In genomic region chr2:44655401-44655864, GRCh38 we compare ENCODE assay signal across 25 cellular contexts.
DNase-seq lines count a peak whose midpoint lies in the region; ATAC-seq, FAIRE-seq and TF ChIP-seq lines count a peak whose summit lies in the region.
"Had no signal": no experiment of that assay in that cellular context is flagged by ENCODE, and none has a peak within 500 bp of the region (broad histone marks: within the 10 kb centered on the region; RNA-seq: fewer than 3 reads in every experiment).

No MANE protein-coding gene starts in this region.

- no peaks in the 10 kb centered on the region for H3K9me3 ChIP-seq in H1 (ENCODE audit: insufficient read depth in 2 of 2, low read depth in 1 of 2, low read length in 1 of 2)
- H3K9me3 ChIP-seq: heart right ventricle, Peyer's patch, thoracic aorta, vagina had no signal

- TF ChIP-seq EP300 in H1 (IDR thresholded peaks at IDR 0.05; ENCODE audit: borderline replicate concordance in 1 of 2, low read depth in 2 of 2, low read length in 2 of 2) = no peak

- H3K4me1 ChIP-seq in GM23338 (ENCODE audit: insufficient read depth) (peaks cover 39% of the 10 kb centered on the region), H1 (replicated peaks in 1 of 4; ENCODE audit: control insufficient read depth in 3 of 4, insufficient read depth in 4 of 4, low read length in 3 of 4) (peaks cover 0 to 11% (median 4%) of the 10 kb centered on the region in 4 experiments; a peak in 3 of 7 replicates)
- H3K4me1 ChIP-seq: parathyroid adenoma, Peyer's patch, vagina had no signal

- no peak overlapping the region for H3K14ac ChIP-seq in H1 (ENCODE audit: insufficient read length)

- DNase-seq in Caki2 (ENCODE audit: low read depth) (peak; percentile 92), GM23338 (ENCODE audit: low spot score) (no peak), NCI-H2081 (lab: John Stamatoyannopoulos, UW) (peak; percentile 86 to 98), H1 (ENCODE audit: low read depth in 1 of 2, low spot score in 2 of 2) (no peak), GM10266 (ENCODE audit: extremely low spot score) (no peak)
- DNase-seq: activated CD4-positive, alpha-beta T cell treated with anti-CD3 and anti-CD28 coated beads for 4 hours; activated naive CD4-positive, alpha-beta T cell; activated T-cell treated with anti-CD3 and anti-CD28 coated beads, Interleukin-2, amount 50 U/mL, for 48 hours; DMS153; effector CD4-positive, alpha-beta T cell; GOT3; heart right ventricle; NCI-H2171; nephron progenitor cell; Peyer's patch; stimulated activated naive CD8-positive, alpha-beta T cell treated with anti-CD3 and anti-CD28 coated beads, Interleukin-15, Interleukin-2, amounts not matched to agents 100 U/mL and 50 U/mL, for 24 hours; T-helper 2 cell had no signal

- peaks cover 37% of the 10 kb centered on the region for H3K4me1 Mint-ChIP-seq in GM23338
- H3K4me1 Mint-ChIP-seq: nephron progenitor cell had no signal

- no peak overlapping the region for H2BK15ac ChIP-seq in H1 (ENCODE audit: low read length)

- no peaks in the 10 kb centered on the region for H3K9me2 ChIP-seq in GM23338 (ENCODE audit: insufficient read depth)

- H3F3A ChIP-seq in GM23338 (replicated peaks; ENCODE audit: low read depth) = no peaks in the 10 kb centered on the region

- H2BK12ac ChIP-seq in H1 (ENCODE audit: low read depth, low read length) = no peak overlapping the region

- ATAC-seq in GM23338 = peak; percentile 42; the same call in 2 of the 3 replicates
- ATAC-seq in HG03039 (IDR thresholded peaks at IDR 0.05; ENCODE audit: unreplicated experiment) = no peak
- no peak for ATAC-seq in HG03439 (IDR thresholded peaks at IDR 0.05; ENCODE audit: unreplicated experiment)
- ATAC-seq: heart right ventricle; sciatic nerve; stimulated activated naive CD8-positive, alpha-beta T cell treated with anti-CD3 and anti-CD28 coated beads, Interleukin-15, Interleukin-2, amounts not matched to agents 100 U/mL and 50 U/mL, for 24 hours had no signal

- no peak overlapping the region for H3K23ac ChIP-seq in H1 (ENCODE audit: insufficient read length)

- H2AFZ ChIP-seq in GM23338 = no peak overlapping the region
- no peak overlapping the region for H2AFZ ChIP-seq in H1 (ENCODE audit: low read length)
- H2AFZ ChIP-seq: parathyroid adenoma had no signal

- no peaks in the 10 kb centered on the region for H4K20me1 ChIP-seq in GM23338 (replicated peaks; ENCODE audit: insufficient read depth)
- H4K20me1 ChIP-seq in H1 (replicated peaks in 1 of 2; ENCODE audit: control insufficient read depth in 1 of 2, insufficient read depth in 2 of 2, low read length in 2 of 2) = no peaks in the 10 kb centered on the region

- no peaks in the 10 kb centered on the region for H3K36me3 Mint-ChIP-seq in GM23338 (ENCODE audit: low read depth)

- no peak overlapping the region for H4K8ac ChIP-seq in H1 (ENCODE audit: extremely low read depth, insufficient read depth, low read length)

- no peak overlapping the region for H2BK20ac ChIP-seq in H1 (ENCODE audit: low read length)

- POLR2A ChIA-PET in H1 (lab: Charles Lee; ENCODE audit: partially characterized antibody) = no interaction called here

- H3K27ac ChIP-seq in GM23338 (ENCODE audit: low read depth) (no peak overlapping the region), H1 (ENCODE audit: low read depth, low read length) (no peak overlapping the region)
- H3K27ac ChIP-seq: heart right ventricle, parathyroid adenoma, Peyer's patch, thoracic aorta, vagina had no signal

- H3K18ac ChIP-seq in H1 (ENCODE audit: extremely low read depth, low read length) = no peak overlapping the region

- H3K79me1 ChIP-seq in H1 (ENCODE audit: low read depth, low read length) = no peaks in the 10 kb centered on the region

- H3K9ac ChIP-seq in H1 (replicated peaks in 1 of 4; ENCODE audit: extremely low read depth in 1 of 4, low read depth in 3 of 4, low read length in 3 of 4) = no peak overlapping the region
- H3K9ac ChIP-seq: parathyroid adenoma had no signal

- H3K36me3 ChIP-seq in GM23338 (ENCODE audit: insufficient read depth) (no peaks in the 10 kb centered on the region), H1 (ENCODE audit: control insufficient read depth in 2 of 4, insufficient read depth in 4 of 4, low read length in 3 of 4) (no peaks in the 10 kb centered on the region)
- H3K36me3 ChIP-seq: heart right ventricle, Peyer's patch, thoracic aorta, vagina had no signal

- no peak overlapping the region for H4K5ac ChIP-seq in H1 (ENCODE audit: insufficient read length, low read depth, low read length)

- no peak overlapping the region for H3K56ac ChIP-seq in H1 (replicated peaks; ENCODE audit: insufficient read length, low read depth, low read length)

- H3K79me2 ChIP-seq in GM23338 (replicated peaks; ENCODE audit: insufficient read depth) (no peaks in the 10 kb centered on the region), H1 (ENCODE audit: control insufficient read depth in 1 of 2, insufficient read depth in 2 of 2, low read length in 2 of 2) (no peaks in the 10 kb centered on the region)
- H3K79me2 ChIP-seq: parathyroid adenoma had no signal

- peaks cover 1% of the 10 kb centered on the region for H3K27me3 Mint-ChIP-seq in GM23338 (ENCODE audit: insufficient read depth, low read depth, poor library complexity)

- FAIRE-seq in H1 (lab: Jason Lieb, UNC) = no peak
- FAIRE-seq: G401.6, GM18507 had no signal

- H3K9me3 Mint-ChIP-seq in GM23338 = no peaks in the 10 kb centered on the region
- H3K9me3 Mint-ChIP-seq: nephron progenitor cell had no signal

- no peak overlapping the region for H4K91ac ChIP-seq in H1 (replicated peaks; ENCODE audit: insufficient read length, low read length)

- in situ Hi-C loops in Caki2 (cut with HindIII; ENCODE audit: low pct_unique_long_range_greater_than_20kb, low sequenced_read_pairs) = no loop called here

- no peak for TF ChIP-seq CTCF in GM23338 (conservative IDR thresholded peaks at IDR 0.05; ENCODE audit: low read depth in 2 of 2)
- TF ChIP-seq CTCF in H1 (IDR thresholded peaks at IDR 0.05; ENCODE audit: control extremely low read depth in 1 of 3, insufficient read depth in 1 of 3, low read depth in 1 of 3, low read length in 3 of 3) = no peak
- no peak for TF ChIP-seq CTCF in GM10266 (IDR thresholded peaks at IDR 0.05; ENCODE audit: control insufficient read depth, insufficient read depth, low read depth, missing control alignments)

- CTCF ChIA-PET in H1 (lab: Charles Lee; ENCODE audit: partially characterized antibody) = interaction anchor here (0.9 to 1.3 kb wide), 2 partner anchors 12 to 183 kb away, joined by 3 to 8 read pairs; no protein-coding TSS in a partner anchor

- H3K4me3 Mint-ChIP-seq in GM23338 = no peak overlapping the region
- H3K4me3 Mint-ChIP-seq: nephron progenitor cell had no signal

- no peak overlapping the region for H2AK5ac ChIP-seq in H1 (ENCODE audit: low read depth, low read length)

- no peaks in the 10 kb centered on the region for H3K23me2 ChIP-seq in H1 (ENCODE audit: low read depth, low read length)

- no peak overlapping the region for H3K4me3 ChIP-seq in GM23338
- no peak overlapping the region for H3K4me3 ChIP-seq in H1 (ENCODE audit: extremely low read depth in 1 of 4, insufficient read depth in 2 of 4, low read depth in 3 of 4, low read length in 4 of 4)
- H3K4me3 ChIP-seq: heart right ventricle, Peyer's patch, thoracic aorta, vagina had no signal

- no peak for TF ChIP-seq RAD21 in H1 (IDR thresholded peaks at IDR 0.05 in 1 of 2, conservative IDR thresholded peaks at IDR 0.05 in 1 of 2; ENCODE audit: low read depth in 2 of 2, low read length in 2 of 2)

- no peak overlapping the region for H3K27ac Mint-ChIP-seq in GM23338
- H3K27ac Mint-ChIP-seq: nephron progenitor cell had no signal

- H3K27me3 ChIP-seq in GM23338 (ENCODE audit: insufficient read depth) (no peaks in the 10 kb centered on the region), H1 (replicated peaks in 1 of 4; ENCODE audit: control insufficient read depth in 3 of 4, extremely low read depth in 1 of 4, insufficient read depth in 3 of 4, low read length in 3 of 4) (peaks cover 0 to 1% (median 0%) of the 10 kb centered on the region in 4 experiments; a peak in 1 of 7 replicates)
- H3K27me3 ChIP-seq: heart right ventricle, Peyer's patch, vagina had no signal

- 67% methylated on average over 5 of the region's 5 CpGs; no CpG with 5 or more reads in 1 of the 2 experiments for WGBS in H1 (ENCODE audit: extremely low coverage in 1 of 2, insufficient coverage in 1 of 2, insufficient read length in 1 of 2, insufficient replicate concordance in 2 of 2, low coverage in 1 of 2, low lambda C conversion rate in 2 of 2, missing lambda C conversion rate in 1 of 2), 2 experiments

- H2BK120ac ChIP-seq in H1 (replicated peaks; ENCODE audit: low read depth, low read length) = no peak overlapping the region

- TF ChIP-seq POLR2A in H1 (IDR thresholded peaks at IDR 0.05; ENCODE audit: control extremely low read depth in 1 of 2, low read depth in 2 of 2, low read length in 2 of 2) = no peak

- no peak overlapping the region for H3K4ac ChIP-seq in H1 (replicated peaks; ENCODE audit: insufficient read length, low read depth, low read length)

- no peak overlapping the region for H2BK5ac ChIP-seq in H1 (ENCODE audit: low read depth, low read length)

- 0 out of 2 replicates have a peak overlapping the region, but pooled peaks have one; percentile 1 for H3K4me2 ChIP-seq in GM23338
- H3K4me2 ChIP-seq in H1 (ENCODE audit: insufficient read depth in 1 of 2, low read depth in 2 of 2, low read length in 2 of 2) = no peak overlapping the region

TF ChIP-seq in GM23338, 12 proteins besides CTCF, POLR2A, EP300 and RAD21 (continues in another document):
- TF ChIP-seq CREB1 (CRISPR knock-in tag; IDR thresholded peaks at IDR 0.05; ENCODE audit: low read depth) = no peak
- no peak for TF ChIP-seq EZH2 (IDR thresholded peaks at IDR 0.05; ENCODE audit: low read depth, unreplicated experiment)
- no peak for TF ChIP-seq NANOG (IDR thresholded peaks at IDR 0.05; ENCODE audit: borderline replicate concordance)
- TF ChIP-seq STAT1 (IDR thresholded peaks at IDR 0.05; ENCODE audit: unreplicated experiment) = no peak

TF ChIP-seq in H1, 55 proteins besides CTCF, POLR2A, EP300 and RAD21:
- no peak for TF ChIP-seq CBX8 (IDR thresholded peaks at IDR 0.05; ENCODE audit: borderline replicate concordance, low read depth, low read length)
- TF ChIP-seq, protein P1, sequence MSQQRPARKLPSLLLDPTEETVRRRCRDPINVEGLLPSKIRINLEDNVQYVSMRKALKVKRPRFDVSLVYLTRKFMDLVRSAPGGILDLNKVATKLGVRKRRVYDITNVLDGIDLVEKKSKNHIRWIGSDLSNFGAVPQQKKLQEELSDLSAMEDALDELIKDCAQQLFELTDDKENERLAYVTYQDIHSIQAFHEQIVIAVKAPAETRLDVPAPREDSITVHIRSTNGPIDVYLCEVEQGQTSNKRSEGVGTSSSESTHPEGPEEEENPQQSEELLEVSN (IDR thresholded peaks at IDR 0.05) = peak; percentile 50; the same call in 1 of the 2 replicates

Comparison
In these comparisons a context has a peak if more than half of its experiments do, and no peak if none do; other contexts are left out.
1. DNase-seq: peak in Caki2 (single experiment) and NCI-H2081 (2 of 2); none in GM23338 (single experiment), H1 (0 of 2) and GM10266 (single experiment).